In genomic region chr19:47593860-47594259, GRCh38 we compare ENCODE assay signal across 1 cellular context.
TF ChIP-seq lines count a peak whose summit lies in the region.

No MANE protein-coding gene starts in this region.

TF ChIP-seq in WTC11, 78 proteins besides CTCF, POLR2A, EP300 and RAD21 (continued from another document):
- TF ChIP-seq ZNF532 (CRISPR knock-in tag; IDR thresholded peaks at IDR 0.05; ENCODE audit: borderline replicate concordance), result no peak
